In genomic region chr1:117093870-117094621, GRCh38 we compare ENCODE assay signal across 8 cellular contexts. TPM values are rescaled to one million over a fixed set of nuclear protein-coding genes. Genes with fewer than 3 reads are reported as not detected.
DNase-seq lines count a peak whose midpoint lies in the region; ATAC-seq, FAIRE-seq and TF ChIP-seq lines count a peak whose summit lies in the region.

No MANE protein-coding gene starts in this region.

- H2AFZ ChIP-seq in ACC112 (ENCODE audit: low read length, unreplicated experiment), result no peak overlapping the region

- H3K4me1 ChIP-seq in ACC112 (ENCODE audit: control insufficient read depth, insufficient read depth, low read length, unreplicated experiment), result peaks cover 58% of the 10 kb centered on the region
- peaks cover 4% of the 10 kb centered on the region for H3K4me1 ChIP-seq in NT2/D1 (ENCODE audit: insufficient read depth, insufficient read length)
- peaks cover 4 to 8% of the 10 kb centered on the region in 2 donors for H3K4me1 ChIP-seq in left lung
- no peaks in the 10 kb centered on the region for H3K4me1 ChIP-seq in spleen

- 88 to 97% (median 92%) methylated on average over 6 of the region's 6 CpGs for WGBS in spleen, 5 donors

- peak overlapping the region; percentile 23; the same call in 1 of the 2 replicates for H3K4me3 ChIP-seq in ACC112 (ENCODE audit: low read depth, low read length)
- no peak overlapping the region for H3K4me3 ChIP-seq in NT2/D1 (ENCODE audit: insufficient read length, low read depth)
- H3K4me3 ChIP-seq in astrocyte of the spinal cord (ENCODE audit: low read depth, low read length), result no peak overlapping the region
- no peak overlapping the region for H3K4me3 ChIP-seq in left lung
- no peak overlapping the region for H3K4me3 ChIP-seq in spleen

- ATAC-seq in GM18499 (IDR thresholded peaks at IDR 0.05; ENCODE audit: insufficient read depth, unreplicated experiment) (peak; percentile 70), HG02885 (IDR thresholded peaks at IDR 0.05; ENCODE audit: poor library complexity, unreplicated experiment) (peak; percentile 73), left lung (peak; percentile 72)

- no peaks in the 10 kb centered on the region for H3K79me2 ChIP-seq in ACC112 (ENCODE audit: control insufficient read depth, insufficient read depth, low read length, unreplicated experiment)

- H3K9ac ChIP-seq in NT2/D1 (ENCODE audit: insufficient read length, low read depth), result no peak overlapping the region

- peaks cover 15% of the 10 kb centered on the region for H3K36me3 ChIP-seq in ACC112 (ENCODE audit: insufficient read depth, low read length)
- peaks cover 94% of the 10 kb centered on the region for H3K36me3 ChIP-seq in NT2/D1 (ENCODE audit: insufficient read depth, insufficient read length, low read length)
- H3K36me3 ChIP-seq in left lung, result peaks cover 0 to 92% of the 10 kb centered on the region in 2 donors
- H3K36me3 ChIP-seq in spleen, result peaks cover 0 to 100% (median 63%) of the 10 kb centered on the region in 6 donors

- no peak for FAIRE-seq in GM12892 (lab: Jason Lieb, UNC)

- intact Hi-C loops in left lung (cut with DNase I) (no loop called here), spleen (cut with DNase I; ENCODE audit: low total_unique reads) (no loop called here)

- DNase-seq in NT2/D1 (ENCODE audit: low read depth, low spot score) (peak; percentile 64), astrocyte of the spinal cord (ENCODE audit: low read depth, low spot score) (peak; percentile 94), left lung (no peak), GM12892 (ENCODE audit: insufficient read length) (no peak), spleen (no peak)

- in situ Hi-C loops in astrocyte of the spinal cord (cut with HindIII; ENCODE audit: low sequenced_read_pairs), result no loop called here

- no peaks in the 10 kb centered on the region for H3K27me3 ChIP-seq in ACC112 (ENCODE audit: insufficient read depth, low read length)
- H3K27me3 ChIP-seq in NT2/D1 (ENCODE audit: insufficient read depth, insufficient read length), result no peaks in the 10 kb centered on the region
- no peaks in the 10 kb centered on the region for H3K27me3 ChIP-seq in left lung
- no peaks in the 10 kb centered on the region for H3K27me3 ChIP-seq in spleen (replicated peaks in 1 of 7)

- H3K27ac ChIP-seq in ACC112 (ENCODE audit: low read depth, low read length) (peak overlapping the region; percentile 97), left lung (no peak overlapping the region), spleen (no peak overlapping the region)

- no peak for TF ChIP-seq POLR2A in GM12892 (IDR thresholded peaks at IDR 0.05; ENCODE audit: low read depth, low read length)
- no peak for TF ChIP-seq POLR2A in spleen (IDR thresholded peaks at IDR 0.05)

- TF ChIP-seq CTCF in astrocyte of the spinal cord (IDR thresholded peaks at IDR 0.05; ENCODE audit: low read depth, low read length) (peak; percentile 48), left lung (IDR thresholded peaks at IDR 0.05) (peak in 1 of 2 donors; percentile 11), spleen (IDR thresholded peaks at IDR 0.05 in 8 of 11, conservative IDR thresholded peaks at IDR 0.05 in 3 of 11) (peak in 3 of 11 experiments; percentile 8 to 17 (median 16))

- H3K9me3 ChIP-seq in NT2/D1 (ENCODE audit: insufficient read depth, low read length) (no peaks in the 10 kb centered on the region), left lung (no peaks in the 10 kb centered on the region), spleen (no peaks in the 10 kb centered on the region)

RNA-seq across cellular contexts. Expression of gene TRIM45, which starts 27.5 kb away (rescaled TPM):
- total RNA-seq in left lung (1 to 10 TPM; 2.6 to 5.1 TPM), spleen (1 to 10 TPM; 1.5 to 4.0 (median 1.9) TPM)
- polyA plus RNA-seq in GM12892 (2012; ENCODE audit: missing spikeins), result 1.4 TPM
- 1 to 10 TPM; 1.2 to 8.1 (median 4.4) TPM for polyA plus RNA-seq in spleen

RNA-seq across cellular contexts. Expression of gene TTF2, which starts 33.9 kb away (rescaled TPM):
- total RNA-seq in left lung (10 to 100 TPM; 21.0 to 21.1 TPM), spleen (10 to 100 TPM; 16.8 to 36.1 (median 25.4) TPM)
- polyA plus RNA-seq in GM12892 (2012; ENCODE audit: missing spikeins), result 96.2 TPM
- polyA plus RNA-seq in spleen, result 1 to 10 TPM; 4.8 to 7.0 (median 5.2) TPM

Comparison
In these comparisons a context has a peak if more than half of its experiments do, and no peak if none do; other contexts are left out.
1. DNase-seq: peak in NT2/D1 (single experiment) and astrocyte of the spinal cord (single experiment); none in left lung (0 of 2), GM12892 (single experiment) and spleen (single experiment).
2. Peak in every context shown above with its lines, with median percentiles within 50 percentile points of each other: ATAC-seq.